8 cellular contexts compared by ENCODE assay signal in genomic region chr2:229586746-229587705, GRCh38.
DNase-seq lines count a peak whose midpoint lies in the region; ATAC-seq, FAIRE-seq and TF ChIP-seq lines count a peak whose summit lies in the region.

No MANE protein-coding gene starts in this region.

- no peaks in the 10 kb centered on the region for H3K36me3 Mint-ChIP-seq in astrocyte (ENCODE audit: low read depth, unreplicated experiment)

- H3K27me3 ChIP-seq in astrocyte (ENCODE audit: insufficient read depth, low read length) (no peaks in the 10 kb centered on the region), hepatocyte (no peaks in the 10 kb centered on the region)

- H3K27me3 Mint-ChIP-seq in astrocyte (ENCODE audit: low read depth, unreplicated experiment), result peaks cover 5% of the 10 kb centered on the region

- H3K4me3 ChIP-seq in astrocyte (ENCODE audit: insufficient read depth, low read depth, low read length) (peak overlapping the region; percentile 46), hepatocyte (peak overlapping the region; percentile 76)

- peak overlapping the region; percentile 5 for H3K4me3 Mint-ChIP-seq in astrocyte (ENCODE audit: unreplicated experiment)

- FAIRE-seq in astrocyte (lab: Jason Lieb, UNC), result peak; percentile 20

- 27% methylated on average over 20 of the region's 20 CpGs for WGBS in hepatocyte (ENCODE audit: low lambda C conversion rate, missing lambda C conversion rate)

- H4K20me1 ChIP-seq in astrocyte (ENCODE audit: insufficient read depth, low read length) (no peaks in the 10 kb centered on the region), hepatocyte (ENCODE audit: insufficient read depth, poor library complexity, severe bottlenecking) (no peaks in the 10 kb centered on the region)

- TF ChIP-seq CTCF in astrocyte (IDR thresholded peaks at IDR 0.05; ENCODE audit: insufficient read depth, low read depth, low read length), result peak; percentile 91
- peak; percentile 88 for TF ChIP-seq CTCF in hepatocyte (IDR thresholded peaks at IDR 0.05; ENCODE audit: poor library complexity)

- peaks cover 6% of the 10 kb centered on the region for H3K4me1 Mint-ChIP-seq in astrocyte (ENCODE audit: low read depth, unreplicated experiment)

- H3K9me2 ChIP-seq in hepatocyte (replicated peaks; ENCODE audit: insufficient read depth), result no peaks in the 10 kb centered on the region

- H3K36me3 ChIP-seq in astrocyte (ENCODE audit: insufficient read depth, low read length), result no peaks in the 10 kb centered on the region
- no peaks in the 10 kb centered on the region for H3K36me3 ChIP-seq in hepatocyte (replicated peaks; ENCODE audit: insufficient read depth, low read depth)

- no peak overlapping the region for H3K27ac Mint-ChIP-seq in astrocyte (ENCODE audit: unreplicated experiment)

- H2AFZ ChIP-seq in astrocyte (ENCODE audit: low read depth, low read length), result peak overlapping the region; percentile 75
- H2AFZ ChIP-seq in hepatocyte, result peak overlapping the region; percentile 78

- H3K9me3 ChIP-seq in astrocyte (ENCODE audit: insufficient read depth, low read depth, low read length), result no peaks in the 10 kb centered on the region
- H3K9me3 ChIP-seq in hepatocyte (ENCODE audit: low read depth), result no peaks in the 10 kb centered on the region

- H3K4me1 ChIP-seq in astrocyte (ENCODE audit: insufficient read depth, low read length), result peaks cover 4% of the 10 kb centered on the region
- H3K4me1 ChIP-seq in hepatocyte (ENCODE audit: insufficient read depth), result peaks cover 5% of the 10 kb centered on the region

- H3K79me2 ChIP-seq in astrocyte (ENCODE audit: insufficient read depth, low read length) (no peaks in the 10 kb centered on the region), hepatocyte (no peaks in the 10 kb centered on the region)

- peak overlapping the region; percentile 60 for H3K9ac ChIP-seq in astrocyte (ENCODE audit: low read length)

- DNase-seq in COR-L47 (lab: John Stamatoyannopoulos, UW), result peak; percentile 4
- peak; percentile 83 for DNase-seq in NCI-H460 (ENCODE audit: extremely low read depth, low read depth)
- DNase-seq in astrocyte (ENCODE audit: low read depth), result peak; percentile 64
- peak; percentile 92 for DNase-seq in hepatocyte (ENCODE audit: low spot score)
- peak; percentile 84 for DNase-seq in retina
- no peak for DNase-seq in stimulated activated naive CD4-positive, alpha-beta T cell (lab: John Stamatoyannopoulos, UW)

- H3K4me2 ChIP-seq in astrocyte (ENCODE audit: low read length), result peak overlapping the region; percentile 82
- peak overlapping the region; percentile 92 for H3K4me2 ChIP-seq in hepatocyte

- ATAC-seq in GM18868 (IDR thresholded peaks at IDR 0.05; ENCODE audit: unreplicated experiment), result peak; percentile 78
- ATAC-seq in HG03103 (IDR thresholded peaks at IDR 0.05; ENCODE audit: low read depth, unreplicated experiment), result peak; percentile 91

- H3K27ac ChIP-seq in astrocyte (ENCODE audit: low read depth, low read length), result peak overlapping the region; percentile 65
- no peak overlapping the region for H3K27ac ChIP-seq in hepatocyte

- H3K9me3 Mint-ChIP-seq in astrocyte (ENCODE audit: unreplicated experiment), result no peaks in the 10 kb centered on the region

Comparison
In these comparisons a context has a peak if more than half of its experiments do, and no peak if none do; other contexts are left out.
1. DNase-seq: peak in COR-L47 (single experiment), NCI-H460 (single experiment), astrocyte (single experiment), hepatocyte (single experiment) and retina (single experiment); none in stimulated activated naive CD4-positive, alpha-beta T cell (0 of 6).